ENCODE assay signal across 14 cellular contexts in genomic region chr6:157814883-157815282, GRCh38. TPM values are rescaled to one million over a fixed set of nuclear protein-coding genes. Genes with fewer than 3 reads are reported as not detected.
DNase-seq lines count a peak whose midpoint lies in the region; ATAC-seq and TF ChIP-seq lines count a peak whose summit lies in the region.
"Had no signal": no experiment of that assay in that cellular context is flagged by ENCODE, and none has a peak within 500 bp of the region (broad histone marks: within the 10 kb centered on the region; RNA-seq: fewer than 3 reads in every experiment).

No MANE protein-coding gene starts in this region.

- ATAC-seq in CD4-positive, alpha-beta T cell (ENCODE audit: poor library complexity), result peak; percentile 82
- ATAC-seq in GM19455 (IDR thresholded peaks at IDR 0.05; ENCODE audit: unreplicated experiment) (peak; percentile 70), HG03469 (IDR thresholded peaks at IDR 0.05; ENCODE audit: unreplicated experiment) (peak; percentile 39), gastroesophageal sphincter (no peak), omental fat pad (ENCODE audit: low FRiP score) (no peak), foreskin keratinocyte (no peak)
- ATAC-seq in stimulated activated effector memory CD8-positive, alpha-beta T cell treated with anti-CD3 and anti-CD28 coated beads, Interleukin-12 subunit alpha, Interleukin-12 subunit beta, amount 100 ng/mL, for 72 hours, result no peak
- ATAC-seq: HepG2 had no signal

- DNase-seq in CD4-positive, alpha-beta T cell, result peak in 1 of 10 experiments; percentile 30
- DNase-seq in NCI-H146 treated with DMSO at 0.1 percent for 48 hours (lab: John Stamatoyannopoulos, UW; ENCODE audit: unreplicated experiment) (no peak), omental fat pad (ENCODE audit: low spot score) (no peak), foreskin keratinocyte (no peak)
- DNase-seq in stimulated activated effector memory CD8-positive, alpha-beta T cell treated with anti-CD3 and anti-CD28 coated beads, Interleukin-12 subunit alpha, Interleukin-12 subunit beta, amount 100 ng/mL, for 72 hours (ENCODE audit: low spot score in 2 of 2), result no peak
- DNase-seq: activated CD4-positive, alpha-beta T cell treated with anti-CD3 and anti-CD28 coated beads for 1 hour; caudate nucleus; COR-L47; glutamatergic neuron; nephron progenitor cell had no signal

- TF ChIP-seq POLR2A in gastroesophageal sphincter (IDR thresholded peaks at IDR 0.05), result no peak

- no peak for TF ChIP-seq CTCF in CD4-positive, alpha-beta T cell (IDR thresholded peaks at IDR 0.05)
- TF ChIP-seq CTCF in gastroesophageal sphincter (IDR thresholded peaks at IDR 0.05) (no peak), omental fat pad (IDR thresholded peaks at IDR 0.05) (no peak), foreskin keratinocyte (conservative IDR thresholded peaks at IDR 0.05) (no peak)

- no peak for TF ChIP-seq EP300 in gastroesophageal sphincter (IDR thresholded peaks at IDR 0.05)

- H3K9me3 Mint-ChIP-seq in CD4-positive, alpha-beta T cell, result no peaks in the 10 kb centered on the region
- no peaks in the 10 kb centered on the region for H3K9me3 Mint-ChIP-seq in stimulated activated effector memory CD8-positive, alpha-beta T cell treated with anti-CD3 and anti-CD28 coated beads, Interleukin-12 subunit alpha, Interleukin-12 subunit beta, amount 100 ng/mL, for 72 hours

- peaks cover 7 to 30% (median 14%) of the 10 kb centered on the region in 3 donors for H3K4me1 ChIP-seq in gastroesophageal sphincter
- H3K4me1 ChIP-seq in foreskin keratinocyte, result no peaks in the 10 kb centered on the region

- peak overlapping the region; percentile 34 for H3K4me3 Mint-ChIP-seq in CD4-positive, alpha-beta T cell
- H3K4me3 Mint-ChIP-seq in stimulated activated effector memory CD8-positive, alpha-beta T cell treated with anti-CD3 and anti-CD28 coated beads, Interleukin-12 subunit alpha, Interleukin-12 subunit beta, amount 100 ng/mL, for 72 hours, result no peak overlapping the region
- H3K4me3 Mint-ChIP-seq: nephron progenitor cell had no signal

- peaks cover 76% of the 10 kb centered on the region for H3K4me1 Mint-ChIP-seq in CD4-positive, alpha-beta T cell (ENCODE audit: low read depth)
- H3K4me1 Mint-ChIP-seq in stimulated activated effector memory CD8-positive, alpha-beta T cell treated with anti-CD3 and anti-CD28 coated beads, Interleukin-12 subunit alpha, Interleukin-12 subunit beta, amount 100 ng/mL, for 72 hours, result peaks cover 27% of the 10 kb centered on the region

- no peak overlapping the region for H3K4me3 ChIP-seq in gastroesophageal sphincter

- H3K36me3 ChIP-seq in gastroesophageal sphincter, result no peaks in the 10 kb centered on the region

- H3K9me3 ChIP-seq in CD4-positive, alpha-beta T cell (ENCODE audit: control insufficient read depth, low read length), result no peaks in the 10 kb centered on the region
- no peaks in the 10 kb centered on the region for H3K9me3 ChIP-seq in gastroesophageal sphincter

- no peaks in the 10 kb centered on the region for H3K36me3 Mint-ChIP-seq in CD4-positive, alpha-beta T cell (ENCODE audit: low read depth)
- no peaks in the 10 kb centered on the region for H3K36me3 Mint-ChIP-seq in stimulated activated effector memory CD8-positive, alpha-beta T cell treated with anti-CD3 and anti-CD28 coated beads, Interleukin-12 subunit alpha, Interleukin-12 subunit beta, amount 100 ng/mL, for 72 hours

- WGBS in gastroesophageal sphincter (ENCODE audit: low coverage in 1 of 2), 2 donors, result 74% methylated on average over 4 of the region's 4 CpGs; no CpG with 5 or more reads in 1 of the 2 donors

- H3K27ac ChIP-seq in CD4-positive, alpha-beta T cell (ENCODE audit: low read depth, low read length), result peak overlapping the region; percentile 11
- H3K27ac ChIP-seq in gastroesophageal sphincter, result peak overlapping the region; percentile 27 to 78 (median 54)
- no peak overlapping the region for H3K27ac ChIP-seq in foreskin keratinocyte

- intact Hi-C loops in CD4-positive, alpha-beta T cell (cut with DNase I, micrococcal nuclease), result loop anchor here in 1 of 2 experiments (2.0 kb wide), 1 partner anchor 50 kb away; no protein-coding TSS in a partner anchor

- H3K27me3 Mint-ChIP-seq in CD4-positive, alpha-beta T cell, result no peaks in the 10 kb centered on the region

- H3K27me3 ChIP-seq in CD4-positive, alpha-beta T cell (ENCODE audit: control insufficient read depth, insufficient read depth, low read length), result no peaks in the 10 kb centered on the region
- H3K27me3 ChIP-seq in gastroesophageal sphincter (no peaks in the 10 kb centered on the region), foreskin keratinocyte (no peaks in the 10 kb centered on the region)

- H3K27ac Mint-ChIP-seq in CD4-positive, alpha-beta T cell, result peak overlapping the region; percentile 82
- H3K27ac Mint-ChIP-seq in stimulated activated effector memory CD8-positive, alpha-beta T cell treated with anti-CD3 and anti-CD28 coated beads, Interleukin-12 subunit alpha, Interleukin-12 subunit beta, amount 100 ng/mL, for 72 hours, result no peak overlapping the region
- H3K27ac Mint-ChIP-seq: nephron progenitor cell had no signal

- CTCF ChIA-PET in CD4-positive, alpha-beta T cell (lab: Charles Lee), result interaction anchor here (1.1 kb wide), 1 partner anchor 14 kb away, joined by 3 read pairs; no protein-coding TSS in a partner anchor

- POLR2A ChIA-PET in CD4-positive, alpha-beta T cell (lab: Charles Lee), result interaction anchor here (0.8 to 0.9 kb wide), 2 partner anchors 62 to 70 kb away, joined by 3 to 5 read pairs; no protein-coding TSS in a partner anchor

RNA-seq across cellular contexts. Expression of gene SNX9, which starts 8.2 kb away (rescaled TPM):
- 10 to 100 TPM; 46.6 to 48.5 TPM for total RNA-seq in CD4-positive, alpha-beta T cell
- 100 to 1,000 TPM in 1 of 4 donors, 10 to 100 TPM in 3; 68.3 to 101 (median 85.0) TPM for total RNA-seq in gastroesophageal sphincter
- total RNA-seq in omental fat pad, result 10 to 100 TPM; 61.8 to 89.6 (median 76.3) TPM
- total RNA-seq in foreskin keratinocyte, result 48.5 and 56.1 TPM in 2 replicates
- polyA plus RNA-seq in foreskin keratinocyte, result 25.4 and 27.1 TPM in 2 replicates

Comparison
In these comparisons a context has a peak if more than half of its experiments do, and no peak if none do; other contexts are left out.
1. ATAC-seq: peak in CD4-positive, alpha-beta T cell (single experiment), GM19455 (single experiment) and HG03469 (single experiment); none in gastroesophageal sphincter (single experiment), stimulated activated effector memory CD8-positive, alpha-beta T cell treated with anti-CD3 and anti-CD28 coated beads, Interleukin-12 subunit alpha, Interleukin-12 subunit beta, amount 100 ng/mL, for 72 hours (single experiment), omental fat pad (single experiment) and foreskin keratinocyte (single experiment).